ENCODE assay signal across 1 cellular context in the genomic region with DNA sequence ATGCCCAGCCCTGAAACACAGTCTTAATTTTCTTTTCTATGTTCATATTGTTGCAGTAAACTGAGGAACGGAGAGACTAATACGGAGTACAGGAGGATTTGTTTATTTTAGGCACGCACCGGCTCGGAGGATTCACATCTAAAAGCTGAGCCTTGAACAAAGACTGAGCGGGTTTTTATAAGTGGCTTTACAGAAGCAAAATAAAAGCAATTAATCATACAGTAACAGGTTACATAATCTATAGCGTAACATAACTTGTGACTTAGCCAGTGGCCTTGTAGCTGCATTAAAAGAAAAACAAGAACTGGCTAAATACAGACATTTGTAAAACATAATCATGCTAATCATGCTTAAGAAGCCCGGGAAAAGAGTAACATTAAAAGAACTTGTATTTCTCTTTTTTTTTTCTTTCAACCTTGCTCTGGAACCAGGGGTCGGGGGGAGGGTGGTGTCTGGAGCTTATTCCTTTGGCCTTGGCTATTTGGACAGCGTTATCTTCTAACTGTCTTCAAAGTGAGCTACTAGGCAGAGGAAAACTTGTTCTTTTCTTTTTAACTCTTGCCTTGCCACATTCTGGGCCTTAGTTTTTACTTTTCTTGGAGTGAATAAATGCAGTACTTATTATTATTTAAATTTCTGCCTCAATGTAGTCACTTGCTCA.
TF ChIP-seq lines count a peak whose summit lies in the region.

No MANE protein-coding gene starts in this region.

TF ChIP-seq in HCT116, 20 proteins besides CTCF, POLR2A, EP300 and RAD21:
- TF ChIP-seq CBX3 (IDR thresholded peaks at IDR 0.05; ENCODE audit: low read depth) (no peak), EGR1 (IDR thresholded peaks at IDR 0.05; ENCODE audit: low read depth) (no peak), EZH2 (IDR thresholded peaks at IDR 0.05) (no peak), CEBPB (IDR thresholded peaks at IDR 0.05; ENCODE audit: low read depth) (no peak), SRF (IDR thresholded peaks at IDR 0.05; ENCODE audit: low read depth) (no peak)
- TF ChIP-seq, protein P1, sequence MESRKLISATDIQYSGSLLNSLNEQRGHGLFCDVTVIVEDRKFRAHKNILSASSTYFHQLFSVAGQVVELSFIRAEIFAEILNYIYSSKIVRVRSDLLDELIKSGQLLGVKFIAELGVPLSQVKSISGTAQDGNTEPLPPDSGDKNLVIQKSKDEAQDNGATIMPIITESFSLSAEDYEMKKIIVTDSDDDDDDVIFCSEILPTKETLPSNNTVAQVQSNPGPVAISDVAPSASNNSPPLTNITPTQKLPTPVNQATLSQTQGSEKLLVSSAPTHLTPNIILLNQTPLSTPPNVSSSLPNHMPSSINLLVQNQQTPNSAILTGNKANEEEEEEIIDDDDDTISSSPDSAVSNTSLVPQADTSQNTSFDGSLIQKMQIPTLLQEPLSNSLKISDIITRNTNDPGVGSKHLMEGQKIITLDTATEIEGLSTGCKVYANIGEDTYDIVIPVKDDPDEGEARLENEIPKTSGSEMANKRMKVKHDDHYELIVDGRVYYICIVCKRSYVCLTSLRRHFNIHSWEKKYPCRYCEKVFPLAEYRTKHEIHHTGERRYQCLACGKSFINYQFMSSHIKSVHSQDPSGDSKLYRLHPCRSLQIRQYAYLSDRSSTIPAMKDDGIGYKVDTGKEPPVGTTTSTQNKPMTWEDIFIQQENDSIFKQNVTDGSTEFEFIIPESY (IDR thresholded peaks at IDR 0.05; ENCODE audit: extremely low read depth, insufficient replicate concordance, low read length): no peak
